In the genomic region with DNA sequence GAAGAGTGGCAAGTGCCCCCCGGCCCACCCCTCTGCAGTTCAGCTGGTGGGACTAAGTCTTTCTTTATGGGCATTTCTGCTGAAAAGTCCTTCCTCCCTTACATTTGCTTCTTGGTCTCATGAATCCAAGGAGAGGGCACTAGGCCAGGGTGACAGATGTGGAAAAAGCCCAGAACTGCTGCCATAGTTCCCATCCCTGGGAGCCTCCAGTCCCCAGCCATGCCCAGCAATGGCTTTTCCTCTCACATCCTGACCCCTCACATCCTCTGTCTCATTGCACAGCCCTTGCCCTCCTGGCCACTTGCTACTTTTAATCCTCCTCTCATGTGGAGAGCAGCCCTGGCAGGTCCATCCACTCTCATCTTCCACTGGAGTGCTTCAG, we compare ENCODE assay signal across 14 cellular contexts.
DNase-seq lines count a peak whose midpoint lies in the region; ATAC-seq and TF ChIP-seq lines count a peak whose summit lies in the region.
"Had no signal": no experiment of that assay in that cellular context is flagged by ENCODE, and none has a peak within 500 bp of the region (broad histone marks: within the 10 kb centered on the region; RNA-seq: fewer than 3 reads in every experiment).

No MANE protein-coding gene starts in this region.

- H3K79me2 ChIP-seq in smooth muscle cell (ENCODE audit: low read depth) (no peaks in the 10 kb centered on the region), OCI-LY7 (ENCODE audit: insufficient read depth, low read depth, low read length) (no peaks in the 10 kb centered on the region)

- H4K20me1 ChIP-seq in smooth muscle cell (ENCODE audit: low read depth), result no peaks in the 10 kb centered on the region
- no peaks in the 10 kb centered on the region for H4K20me1 ChIP-seq in OCI-LY7 (ENCODE audit: insufficient read depth, low read length)

- POLR2A ChIA-PET in A673 (lab: Charles Lee; ENCODE audit: low non-redundant PET) (no interaction called here), OCI-LY7 (lab: Charles Lee) (interaction anchor here (0.5 to 1.0 kb wide), 3 partner anchors 10 to 300 kb away, joined by 3 read pairs; no protein-coding TSS in a partner anchor)

- intact Hi-C loops in A673 (cut with micrococcal nuclease; ENCODE audit: unreplicated experiment) (no loop called here), lower lobe of right lung (cut with DNase I) (no loop called here), OCI-LY7 (cut with micrococcal nuclease; ENCODE audit: unreplicated experiment) (no loop called here)

- H3K27ac Mint-ChIP-seq in brain, result peak overlapping the region in 4 of 5 experiments; percentile 41 to 97 (median 91)
- H3K27ac Mint-ChIP-seq: stimulated activated naive CD8-positive, alpha-beta T cell treated with anti-CD3 and anti-CD28 coated beads, Interleukin-15, Interleukin-2, amounts not matched to agents 100 ng/mL and 50 ng/mL, for 24 hours had no signal

- H3K9me3 ChIP-seq in A673 (ENCODE audit: low read depth, low read length, poor library complexity, severe bottlenecking) (no peaks in the 10 kb centered on the region), lower lobe of right lung (no peaks in the 10 kb centered on the region), smooth muscle cell (replicated peaks; ENCODE audit: low read depth) (no peaks in the 10 kb centered on the region), OCI-LY7 (ENCODE audit: low read length) (no peaks in the 10 kb centered on the region)

- H3K27me3 Mint-ChIP-seq in brain, result no peaks in the 10 kb centered on the region
- H3K27me3 Mint-ChIP-seq: stimulated activated naive CD8-positive, alpha-beta T cell treated with anti-CD3 and anti-CD28 coated beads, Interleukin-15, Interleukin-2, amounts not matched to agents 100 ng/mL and 50 ng/mL, for 24 hours had no signal

- H3K4me2 ChIP-seq in smooth muscle cell, result peak overlapping the region; percentile 35
- no peak overlapping the region for H3K4me2 ChIP-seq in OCI-LY7 (ENCODE audit: low read length)

- H3K9me2 ChIP-seq in OCI-LY7 (ENCODE audit: insufficient read depth, low read length), result no peaks in the 10 kb centered on the region

- H3K4me3 ChIP-seq in A673 (ENCODE audit: low read depth, low read length, poor library complexity, severe bottlenecking), result no peak overlapping the region
- H3K4me3 ChIP-seq in lower lobe of right lung, result no peak overlapping the region
- H3K4me3 ChIP-seq in smooth muscle cell, result no peak overlapping the region
- H3K4me3 ChIP-seq in OCI-LY7 (ENCODE audit: low read depth, low read length, poor library complexity, severe bottlenecking), result no peak overlapping the region

- no TSS peak for BruUV-seq in A673 (replicated peaks; lab: Mats Ljungman, UMichigan)
- BruUV-seq in OCI-LY7 (replicated peaks; lab: Mats Ljungman, UMichigan), result no TSS peak

- ATAC-seq in lower lobe of right lung, result no peak
- no peak for ATAC-seq in HG02973 (IDR thresholded peaks at IDR 0.05; ENCODE audit: unreplicated experiment)
- ATAC-seq: HCT116 had no signal

- H3K27ac ChIP-seq in A673 (ENCODE audit: low read depth, low read length, poor library complexity, severe bottlenecking) (peak overlapping the region; percentile 84), lower lobe of right lung (peak overlapping the region; percentile 57), smooth muscle cell (ENCODE audit: low read depth) (peak overlapping the region; percentile 75), OCI-LY7 (ENCODE audit: low read depth, low read length, poor library complexity, severe bottlenecking) (no peak overlapping the region)
- H3K27ac ChIP-seq: VCaP had no signal

- H3K9ac ChIP-seq in smooth muscle cell (ENCODE audit: low read depth), result no peak overlapping the region

- DNase-seq in A673 (ENCODE audit: low spot score) (no peak), lower lobe of right lung (no peak), smooth muscle cell (lab: John Stamatoyannopoulos, UW; ENCODE audit: unreplicated experiment) (no peak), OCI-LY7 (ENCODE audit: low spot score) (no peak), GM10266 (ENCODE audit: extremely low spot score) (no peak), UCSD-AML1 (lab: John Stamatoyannopoulos, UW; ENCODE audit: unreplicated experiment) (no peak)
- DNase-seq: activated gamma-delta T cell treated with Interleukin-2 at 50 U/mL for 16 hours, GDM1, SW 1271 had no signal

- CTCF ChIA-PET in A673 (lab: Charles Lee) (no interaction called here), OCI-LY7 (lab: Charles Lee; ENCODE audit: unreplicated experiment) (no interaction called here)

- peaks cover 21% of the 10 kb centered on the region for H3F3A ChIP-seq in smooth muscle cell (ENCODE audit: low read depth)

- H3K4me1 Mint-ChIP-seq in brain, result peaks cover 66% of the 10 kb centered on the region

- no peaks in the 10 kb centered on the region for H3K27me3 ChIP-seq in A673 (replicated peaks; ENCODE audit: insufficient read depth, low read depth, low read length, poor library complexity)
- H3K27me3 ChIP-seq in lower lobe of right lung (ENCODE audit: low read depth), result no peaks in the 10 kb centered on the region
- H3K27me3 ChIP-seq in smooth muscle cell (ENCODE audit: low read depth), result no peaks in the 10 kb centered on the region

- peaks cover 49% of the 10 kb centered on the region for H3K4me1 ChIP-seq in A673 (ENCODE audit: insufficient read depth, low read length, poor library complexity, severe bottlenecking)
- peaks cover 65% of the 10 kb centered on the region for H3K4me1 ChIP-seq in lower lobe of right lung
- peaks cover 7% of the 10 kb centered on the region for H3K4me1 ChIP-seq in smooth muscle cell (ENCODE audit: low read depth)
- H3K4me1 ChIP-seq in OCI-LY7 (ENCODE audit: insufficient read depth, low read length, poor library complexity, severe bottlenecking), result peaks cover 45% of the 10 kb centered on the region

- no peaks in the 10 kb centered on the region for H3K36me3 Mint-ChIP-seq in brain

- 90% methylated on average over 1 of the region's 1 CpG for WGBS in smooth muscle cell (ENCODE audit: low lambda C conversion rate)

- H3K36me3 ChIP-seq in A673 (ENCODE audit: insufficient read depth, low read length, poor library complexity, severe bottlenecking) (no peaks in the 10 kb centered on the region), lower lobe of right lung (no peaks in the 10 kb centered on the region), smooth muscle cell (ENCODE audit: low read depth) (no peaks in the 10 kb centered on the region), OCI-LY7 (ENCODE audit: insufficient read depth, low read length) (no peaks in the 10 kb centered on the region)

- H3K9me3 Mint-ChIP-seq in brain, result no peaks in the 10 kb centered on the region
- H3K9me3 Mint-ChIP-seq: stimulated activated naive CD8-positive, alpha-beta T cell treated with anti-CD3 and anti-CD28 coated beads, Interleukin-15, Interleukin-2, amounts not matched to agents 100 ng/mL and 50 ng/mL, for 24 hours had no signal

- H2AFZ ChIP-seq in smooth muscle cell (ENCODE audit: low read depth), result peak overlapping the region; percentile 15
- no peak overlapping the region for H2AFZ ChIP-seq in OCI-LY7 (ENCODE audit: low read length)

- TF ChIP-seq CTCF in A673 (conservative IDR thresholded peaks at IDR 0.05; ENCODE audit: low read depth, low read length) (no peak), brain (conservative IDR thresholded peaks at IDR 0.05) (no peak), lower lobe of right lung (IDR thresholded peaks at IDR 0.05) (no peak), smooth muscle cell (IDR thresholded peaks at IDR 0.05; ENCODE audit: borderline replicate concordance, insufficient read depth, poor library complexity, severe bottlenecking) (no peak), OCI-LY7 (conservative IDR thresholded peaks at IDR 0.05; ENCODE audit: low read length) (no peak), GM10266 (IDR thresholded peaks at IDR 0.05; ENCODE audit: control insufficient read depth, insufficient read depth, low read depth, missing control alignments) (no peak)

- no peak overlapping the region for H3K4me3 Mint-ChIP-seq in brain
- H3K4me3 Mint-ChIP-seq: stimulated activated naive CD8-positive, alpha-beta T cell treated with anti-CD3 and anti-CD28 coated beads, Interleukin-15, Interleukin-2, amounts not matched to agents 100 ng/mL and 50 ng/mL, for 24 hours had no signal
